In genomic region chr3:85502148-85502875, GRCh38 we compare ENCODE assay signal across 1 cellular context.
TF ChIP-seq lines count a peak whose summit lies in the region.

No MANE protein-coding gene starts in this region.

TF ChIP-seq in GM23338, 12 proteins besides CTCF, POLR2A, EP300 and RAD21 (continued from another document):
- no peak for TF ChIP-seq ETS1 (IDR thresholded peaks at IDR 0.05)
- TF ChIP-seq POLR2AphosphoS5 (IDR thresholded peaks at IDR 0.05; ENCODE audit: low read depth): no peak
- TF ChIP-seq ZNF331 (CRISPR knock-in tag; IDR thresholded peaks at IDR 0.05; ENCODE audit: low read depth): no peak
- TF ChIP-seq EZH2phosphoT487 (IDR thresholded peaks at IDR 0.05; ENCODE audit: unreplicated experiment): no peak
- no peak for TF ChIP-seq CREB1 (CRISPR knock-in tag; IDR thresholded peaks at IDR 0.05; ENCODE audit: low read depth)
- TF ChIP-seq ZNF462 (CRISPR knock-in tag; IDR thresholded peaks at IDR 0.05): no peak
- no peak for TF ChIP-seq JUNB (IDR thresholded peaks at IDR 0.05; ENCODE audit: unreplicated experiment)
- TF ChIP-seq ZNF114 (CRISPR knock-in tag; IDR thresholded peaks at IDR 0.05): no peak
